In the genomic region with DNA sequence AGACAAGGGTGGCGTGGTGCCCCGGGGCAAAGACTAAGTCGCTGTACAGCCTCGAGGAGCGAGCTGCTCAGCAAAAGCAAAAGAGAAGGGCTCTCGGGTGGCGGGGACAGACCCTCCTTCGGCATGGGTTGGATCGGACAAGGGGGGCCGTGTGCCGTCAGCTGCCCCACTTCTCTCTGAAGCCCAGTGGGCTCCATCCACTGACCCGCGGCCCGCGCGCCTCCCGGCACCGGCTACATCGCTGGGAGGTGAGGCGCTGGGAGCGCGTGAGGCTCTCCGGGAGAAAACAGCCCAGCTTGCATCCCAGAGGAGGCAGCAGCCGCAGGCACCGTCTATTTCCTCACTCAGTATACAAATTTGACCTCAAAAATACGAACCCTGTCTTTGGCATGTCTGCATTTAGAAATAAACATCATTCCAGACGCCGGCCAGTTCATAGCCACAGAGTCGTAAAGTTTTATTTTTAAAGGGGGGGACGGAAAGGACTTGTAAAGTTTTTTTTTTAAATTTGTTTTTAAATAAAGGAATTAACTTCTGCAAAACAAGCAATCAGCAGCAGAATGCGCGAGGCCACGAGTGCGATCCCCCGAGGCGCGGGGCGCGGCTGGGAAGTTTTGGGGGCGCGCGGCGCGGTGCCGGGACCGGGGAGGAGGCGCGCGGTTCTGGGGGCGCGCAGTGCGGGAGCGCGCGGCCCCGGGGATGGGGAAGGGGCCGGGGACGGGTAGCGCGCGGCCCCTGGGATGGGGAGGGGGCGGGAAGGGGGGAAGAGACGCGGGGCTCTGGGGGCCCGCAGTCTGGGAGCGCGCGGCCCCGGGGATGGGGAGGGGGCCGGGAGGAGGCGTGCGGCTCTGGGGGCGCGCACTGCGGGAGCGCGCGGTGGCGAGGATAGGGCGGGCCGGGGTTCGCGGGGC, we compare ENCODE assay signal across 1 cellular context.
A peak's percentile ranks its signal among the peaks of the same experiment; 100 is the strongest.
TF ChIP-seq lines count a peak whose summit lies in the region.

No MANE protein-coding gene starts in this region.

TF ChIP-seq in HEK293, 187 proteins besides CTCF, POLR2A, EP300 and RAD21 (continued from another document and continues in another):
- TF ChIP-seq ZNF138 (tag by site-specific recombination; IDR thresholded peaks at IDR 0.05; ENCODE audit: borderline replicate concordance) (no peak), ZNF777 (tag by site-specific recombination; IDR thresholded peaks at IDR 0.05; ENCODE audit: borderline replicate concordance) (no peak; the same call in 1 of the 2 replicates), ZNF211 (tag by site-specific recombination; IDR thresholded peaks at IDR 0.05; ENCODE audit: low read depth) (no peak), ZXDB (tag by site-specific recombination; IDR thresholded peaks at IDR 0.05) (0 out of 2 replicates have a peak, but pooled peaks have one; percentile 27), ZFP41 (tag by site-specific recombination; IDR thresholded peaks at IDR 0.05; ENCODE audit: borderline replicate concordance) (no peak), ZNF426 (tag by site-specific recombination; IDR thresholded peaks at IDR 0.05) (no peak), ZNF639 (tag by site-specific recombination; IDR thresholded peaks at IDR 0.05) (no peak), ZBTB8A (tag by site-specific recombination; IDR thresholded peaks at IDR 0.05) (peak; percentile 62), ZNF239 (tag by site-specific recombination; IDR thresholded peaks at IDR 0.05) (no peak), ZBTB44 (tag by site-specific recombination; IDR thresholded peaks at IDR 0.05) (no peak; the same call in 1 of the 2 replicates), ZNF214 (tag by site-specific recombination; IDR thresholded peaks at IDR 0.05; ENCODE audit: borderline replicate concordance) (no peak), ZNF423 (tag by site-specific recombination; IDR thresholded peaks at IDR 0.05) (no peak), ZNF555 (tag by site-specific recombination; conservative IDR thresholded peaks at IDR 0.05) (no peak), HOXC10 (CRISPR knock-in tag; IDR thresholded peaks at IDR 0.05) (no peak), ZNF792 (tag by site-specific recombination; IDR thresholded peaks at IDR 0.05) (no peak), ZBTB20 (tag by site-specific recombination; IDR thresholded peaks at IDR 0.05) (0 out of 2 replicates have a peak, but pooled peaks have one; percentile 49), SP7 (tag by site-specific recombination; IDR thresholded peaks at IDR 0.05) (0 out of 2 replicates have a peak, but pooled peaks have one; percentile 13), AEBP2 (tag by site-specific recombination; IDR thresholded peaks at IDR 0.05; ENCODE audit: borderline replicate concordance) (no peak), ZFP69B (tag by site-specific recombination; IDR thresholded peaks at IDR 0.05) (no peak), ZNF274 (IDR thresholded peaks at IDR 0.05; ENCODE audit: low read length) (no peak), ZNF274 (tag by site-specific recombination; IDR thresholded peaks at IDR 0.05; ENCODE audit: borderline replicate concordance) (no peak), ZNF629 (tag by site-specific recombination; IDR thresholded peaks at IDR 0.05) (0 out of 2 replicates have a peak, but pooled peaks have one; percentile 42), ZBTB1 (tag by site-specific recombination; IDR thresholded peaks at IDR 0.05) (no peak), SCRT2 (tag by site-specific recombination; IDR thresholded peaks at IDR 0.05) (no peak), ZBTB11 (tag by site-specific recombination; conservative IDR thresholded peaks at IDR 0.05; ENCODE audit: low read depth) (no peak), ZNF701 (tag by site-specific recombination; IDR thresholded peaks at IDR 0.05) (no peak), ZNF248 (tag by site-specific recombination; IDR thresholded peaks at IDR 0.05) (no peak), ZNF791 (tag by site-specific recombination; IDR thresholded peaks at IDR 0.05) (no peak), ZNF202 (tag by site-specific recombination; IDR thresholded peaks at IDR 0.05; ENCODE audit: borderline replicate concordance) (no peak), KLF8 (tag by site-specific recombination; IDR thresholded peaks at IDR 0.05) (no peak), ZBTB17 (tag by site-specific recombination; IDR thresholded peaks at IDR 0.05) (peak; percentile 52; the same call in 1 of the 2 replicates), ZNF501 (tag by site-specific recombination; IDR thresholded peaks at IDR 0.05) (0 out of 2 replicates have a peak, but pooled peaks have one; percentile 37), BCL11A (tag by site-specific recombination; IDR thresholded peaks at IDR 0.05; ENCODE audit: low read depth) (0 out of 2 replicates have a peak, but pooled peaks have one; percentile 20), FEZF1 (tag by site-specific recombination; IDR thresholded peaks at IDR 0.05) (no peak), ZNF366 (tag by site-specific recombination; conservative IDR thresholded peaks at IDR 0.05) (no peak), SP2 (tag by site-specific recombination; IDR thresholded peaks at IDR 0.05) (no peak), ZNF677 (tag by site-specific recombination; IDR thresholded peaks at IDR 0.05) (no peak), ZNF488 (tag by site-specific recombination; IDR thresholded peaks at IDR 0.05) (no peak), ZNF580 (tag by site-specific recombination; IDR thresholded peaks at IDR 0.05) (no peak), ZNF16 (tag by site-specific recombination; IDR thresholded peaks at IDR 0.05; ENCODE audit: low read depth) (no peak), ZNF335 (tag by site-specific recombination; conservative IDR thresholded peaks at IDR 0.05) (peak; percentile 84)
- TF ChIP-seq, protein P1, sequence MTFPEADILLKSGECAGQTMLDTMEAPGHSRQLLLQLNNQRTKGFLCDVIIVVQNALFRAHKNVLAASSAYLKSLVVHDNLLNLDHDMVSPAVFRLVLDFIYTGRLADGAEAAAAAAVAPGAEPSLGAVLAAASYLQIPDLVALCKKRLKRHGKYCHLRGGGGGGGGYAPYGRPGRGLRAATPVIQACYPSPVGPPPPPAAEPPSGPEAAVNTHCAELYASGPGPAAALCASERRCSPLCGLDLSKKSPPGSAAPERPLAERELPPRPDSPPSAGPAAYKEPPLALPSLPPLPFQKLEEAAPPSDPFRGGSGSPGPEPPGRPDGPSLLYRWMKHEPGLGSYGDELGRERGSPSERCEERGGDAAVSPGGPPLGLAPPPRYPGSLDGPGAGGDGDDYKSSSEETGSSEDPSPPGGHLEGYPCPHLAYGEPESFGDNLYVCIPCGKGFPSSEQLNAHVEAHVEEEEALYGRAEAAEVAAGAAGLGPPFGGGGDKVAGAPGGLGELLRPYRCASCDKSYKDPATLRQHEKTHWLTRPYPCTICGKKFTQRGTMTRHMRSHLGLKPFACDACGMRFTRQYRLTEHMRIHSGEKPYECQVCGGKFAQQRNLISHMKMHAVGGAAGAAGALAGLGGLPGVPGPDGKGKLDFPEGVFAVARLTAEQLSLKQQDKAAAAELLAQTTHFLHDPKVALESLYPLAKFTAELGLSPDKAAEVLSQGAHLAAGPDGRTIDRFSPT (tag by site-specific recombination; IDR thresholded peaks at IDR 0.05), result peak; percentile 40; the same call in 1 of the 2 replicates
- TF ChIP-seq, protein P2, sequence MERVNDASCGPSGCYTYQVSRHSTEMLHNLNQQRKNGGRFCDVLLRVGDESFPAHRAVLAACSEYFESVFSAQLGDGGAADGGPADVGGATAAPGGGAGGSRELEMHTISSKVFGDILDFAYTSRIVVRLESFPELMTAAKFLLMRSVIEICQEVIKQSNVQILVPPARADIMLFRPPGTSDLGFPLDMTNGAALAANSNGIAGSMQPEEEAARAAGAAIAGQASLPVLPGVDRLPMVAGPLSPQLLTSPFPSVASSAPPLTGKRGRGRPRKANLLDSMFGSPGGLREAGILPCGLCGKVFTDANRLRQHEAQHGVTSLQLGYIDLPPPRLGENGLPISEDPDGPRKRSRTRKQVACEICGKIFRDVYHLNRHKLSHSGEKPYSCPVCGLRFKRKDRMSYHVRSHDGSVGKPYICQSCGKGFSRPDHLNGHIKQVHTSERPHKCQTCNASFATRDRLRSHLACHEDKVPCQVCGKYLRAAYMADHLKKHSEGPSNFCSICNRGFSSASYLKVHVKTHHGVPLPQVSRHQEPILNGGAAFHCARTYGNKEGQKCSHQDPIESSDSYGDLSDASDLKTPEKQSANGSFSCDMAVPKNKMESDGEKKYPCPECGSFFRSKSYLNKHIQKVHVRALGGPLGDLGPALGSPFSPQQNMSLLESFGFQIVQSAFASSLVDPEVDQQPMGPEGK (tag by site-specific recombination; IDR thresholded peaks at IDR 0.05), result peak; percentile 34
- TF ChIP-seq, protein P3, sequence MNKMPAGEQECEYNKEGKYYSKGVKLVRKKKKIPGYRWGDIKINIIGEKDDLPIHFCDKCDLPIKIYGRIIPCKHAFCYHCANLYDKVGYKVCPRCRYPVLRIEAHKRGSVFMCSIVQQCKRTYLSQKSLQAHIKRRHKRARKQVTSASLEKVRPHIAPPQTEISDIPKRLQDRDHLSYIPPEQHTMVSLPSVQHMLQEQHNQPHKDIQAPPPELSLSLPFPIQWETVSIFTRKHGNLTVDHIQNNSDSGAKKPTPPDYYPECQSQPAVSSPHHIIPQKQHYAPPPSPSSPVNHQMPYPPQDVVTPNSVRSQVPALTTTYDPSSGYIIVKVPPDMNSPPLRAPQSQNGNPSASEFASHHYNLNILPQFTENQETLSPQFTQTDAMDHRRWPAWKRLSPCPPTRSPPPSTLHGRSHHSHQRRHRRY (tag by site-specific recombination; IDR thresholded peaks at IDR 0.05), result no peak
